2 cellular contexts compared by ENCODE assay signal in the genomic region with DNA sequence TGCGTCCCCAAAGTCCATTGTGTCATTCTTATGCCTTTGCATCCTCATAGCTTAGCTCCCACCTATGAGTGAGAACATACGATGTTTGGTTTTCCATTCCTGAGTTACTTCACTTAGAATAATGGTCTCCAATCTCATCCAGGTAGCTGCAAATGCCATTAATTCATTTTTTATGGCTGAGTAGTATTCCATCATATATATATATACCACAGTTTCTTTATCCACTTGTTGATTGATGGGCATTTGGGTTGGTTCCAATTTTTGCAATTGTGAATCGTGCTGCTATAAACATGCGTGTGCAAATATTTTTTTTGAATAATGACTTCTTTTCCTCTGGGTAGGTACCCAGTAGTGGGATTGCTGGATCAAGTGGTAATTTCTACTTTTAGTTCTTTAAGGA.
A peak's percentile ranks its signal among the peaks of the same experiment; 100 is the strongest.
TF ChIP-seq lines count a peak whose summit lies in the region.

No MANE protein-coding gene starts in this region.

TF ChIP-seq in HEK293, 187 proteins besides CTCF, POLR2A, EP300 and RAD21 (continued from another document):
- TF ChIP-seq, protein P1, sequence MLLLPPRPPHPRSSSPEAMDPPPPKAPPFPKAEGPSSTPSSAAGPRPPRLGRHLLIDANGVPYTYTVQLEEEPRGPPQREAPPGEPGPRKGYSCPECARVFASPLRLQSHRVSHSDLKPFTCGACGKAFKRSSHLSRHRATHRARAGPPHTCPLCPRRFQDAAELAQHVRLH (tag by site-specific recombination; IDR thresholded peaks at IDR 0.05), result peak; percentile 36; the same call in 1 of the 2 replicates
- peak; percentile 49; the same call in 1 of the 2 replicates for TF ChIP-seq SCRT2 (tag by site-specific recombination; IDR thresholded peaks at IDR 0.05)

TF ChIP-seq in K562, 482 proteins besides CTCF, POLR2A, EP300 and RAD21:
- TF ChIP-seq, protein P2, sequence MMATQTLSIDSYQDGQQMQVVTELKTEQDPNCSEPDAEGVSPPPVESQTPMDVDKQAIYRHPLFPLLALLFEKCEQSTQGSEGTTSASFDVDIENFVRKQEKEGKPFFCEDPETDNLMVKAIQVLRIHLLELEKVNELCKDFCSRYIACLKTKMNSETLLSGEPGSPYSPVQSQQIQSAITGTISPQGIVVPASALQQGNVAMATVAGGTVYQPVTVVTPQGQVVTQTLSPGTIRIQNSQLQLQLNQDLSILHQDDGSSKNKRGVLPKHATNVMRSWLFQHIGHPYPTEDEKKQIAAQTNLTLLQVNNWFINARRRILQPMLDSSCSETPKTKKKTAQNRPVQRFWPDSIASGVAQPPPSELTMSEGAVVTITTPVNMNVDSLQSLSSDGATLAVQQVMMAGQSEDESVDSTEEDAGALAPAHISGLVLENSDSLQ (IDR thresholded peaks at IDR 0.05), result peak; percentile 32; the same call in 1 of the 2 replicates
- TF ChIP-seq NFIC (IDR thresholded peaks at IDR 0.05), result peak; percentile 56
- peak; percentile 50 for TF ChIP-seq ZNF146 (CRISPR knock-in tag; IDR thresholded peaks at IDR 0.05; ENCODE audit: unreplicated experiment)
- TF ChIP-seq RBM25 (IDR thresholded peaks at IDR 0.05; ENCODE audit: low read depth, low read length, severe bottlenecking), result peak; percentile 4
